ENCODE assay signal across 1 cellular context in genomic region chr19:1259206-1259872, GRCh38.
TF ChIP-seq lines count a peak whose summit lies in the region.

No MANE protein-coding gene starts in this region.

TF ChIP-seq in HepG2, 621 proteins besides CTCF, POLR2A, EP300 and RAD21 (continues in another document):
- no peak for TF ChIP-seq PLSCR1 (CRISPR knock-in tag; IDR thresholded peaks at IDR 0.05; ENCODE audit: borderline replicate concordance)
- no peak for TF ChIP-seq SATB2 (CRISPR knock-in tag; IDR thresholded peaks at IDR 0.05)
- TF ChIP-seq GMEB1 (CRISPR knock-in tag; IDR thresholded peaks at IDR 0.05; ENCODE audit: borderline replicate concordance): 0 out of 2 replicates have a peak, but pooled peaks have one; percentile 54
- TF ChIP-seq RNF2 (conservative IDR thresholded peaks at IDR 0.05; ENCODE audit: low read depth): no peak
- TF ChIP-seq ZNF256 (CRISPR knock-in tag; conservative IDR thresholded peaks at IDR 0.05): 0 out of 2 replicates have a peak, but pooled peaks have one; percentile 47
- TF ChIP-seq GATA4 (IDR thresholded peaks at IDR 0.05; ENCODE audit: borderline replicate concordance, low read depth): no peak
- no peak for TF ChIP-seq ARNT (IDR thresholded peaks at IDR 0.05)
- TF ChIP-seq MED1 (CRISPR knock-in tag; IDR thresholded peaks at IDR 0.05): peak; percentile 90
- no peak for TF ChIP-seq FOXP1 (IDR thresholded peaks at IDR 0.05)
- peak; percentile 18; the same call in 1 of the 2 replicates for TF ChIP-seq FOXP1 (CRISPR knock-in tag; IDR thresholded peaks at IDR 0.05)
- peak; percentile 65; the same call in 1 of the 2 replicates for TF ChIP-seq ZNF331 (CRISPR knock-in tag; IDR thresholded peaks at IDR 0.05)
- TF ChIP-seq ZFYVE20 (CRISPR knock-in tag; IDR thresholded peaks at IDR 0.05; ENCODE audit: borderline replicate concordance, low read depth): no peak
- no peak for TF ChIP-seq MED8 (CRISPR knock-in tag; IDR thresholded peaks at IDR 0.05; ENCODE audit: insufficient replicate concordance)
- TF ChIP-seq ZBTB8A (CRISPR knock-in tag; IDR thresholded peaks at IDR 0.05; ENCODE audit: borderline replicate concordance, low read depth): no peak
- TF ChIP-seq IKZF1 (IDR thresholded peaks at IDR 0.05): no peak
- 0 out of 2 replicates have a peak, but pooled peaks have one; percentile 38 for TF ChIP-seq ZNF703 (CRISPR knock-in tag; IDR thresholded peaks at IDR 0.05; ENCODE audit: borderline replicate concordance)
- no peak; the same call in 1 of the 2 replicates for TF ChIP-seq BHLHE40 (IDR thresholded peaks at IDR 0.05; ENCODE audit: low read length)
- peak; percentile 86 for TF ChIP-seq GTF3A (CRISPR knock-in tag; conservative IDR thresholded peaks at IDR 0.05)
- no peak for TF ChIP-seq ZNF354B (CRISPR knock-in tag; IDR thresholded peaks at IDR 0.05)
- no peak for TF ChIP-seq IRF1 (CRISPR knock-in tag; IDR thresholded peaks at IDR 0.05; ENCODE audit: low read depth)
- no peak for TF ChIP-seq ZBTB42 (CRISPR knock-in tag; IDR thresholded peaks at IDR 0.05)
- TF ChIP-seq ARID3A (IDR thresholded peaks at IDR 0.05; ENCODE audit: low read depth, low read length): no peak
- TF ChIP-seq PAWR (CRISPR knock-in tag; IDR thresholded peaks at IDR 0.05; ENCODE audit: borderline replicate concordance): no peak
- TF ChIP-seq NFE2 (CRISPR knock-in tag; IDR thresholded peaks at IDR 0.05): no peak
- TF ChIP-seq ZMYM2 (CRISPR knock-in tag; IDR thresholded peaks at IDR 0.05): no peak
- no peak for TF ChIP-seq PRDM15 (CRISPR knock-in tag; IDR thresholded peaks at IDR 0.05)
- TF ChIP-seq ZNF318 (CRISPR knock-in tag; IDR thresholded peaks at IDR 0.05): peak; percentile 89; the same call in 1 of the 2 replicates
- TF ChIP-seq NFATC3 (CRISPR knock-in tag; IDR thresholded peaks at IDR 0.05): no peak
- peak; percentile 60; the same call in 1 of the 2 replicates for TF ChIP-seq ARID5B (CRISPR knock-in tag; IDR thresholded peaks at IDR 0.05)
- TF ChIP-seq AGO1 (IDR thresholded peaks at IDR 0.05; ENCODE audit: low read depth, low read length, poor library complexity, severe bottlenecking): peak; percentile 99
- no peak for TF ChIP-seq RFX1 (IDR thresholded peaks at IDR 0.05)
- TF ChIP-seq ZNF253 (CRISPR knock-in tag; IDR thresholded peaks at IDR 0.05; ENCODE audit: borderline replicate concordance): peak; percentile 94
- no peak for TF ChIP-seq ZNF446 (CRISPR knock-in tag; IDR thresholded peaks at IDR 0.05)
- no peak for TF ChIP-seq ETS1 (CRISPR knock-in tag; IDR thresholded peaks at IDR 0.05)
- peak; percentile 82 for TF ChIP-seq ZNF430 (CRISPR knock-in tag; IDR thresholded peaks at IDR 0.05)
